In genomic region chr5:120017523-120017922, GRCh38 we compare ENCODE assay signal across 14 cellular contexts.
DNase-seq lines count a peak whose midpoint lies in the region; ATAC-seq and TF ChIP-seq lines count a peak whose summit lies in the region.
"Had no signal": no experiment of that assay in that cellular context is flagged by ENCODE, and none has a peak within 500 bp of the region (broad histone marks: within the 10 kb centered on the region; RNA-seq: fewer than 3 reads in every experiment).

No MANE protein-coding gene starts in this region.

- TF ChIP-seq CTCF in brain microvascular endothelial cell (IDR thresholded peaks at IDR 0.05; ENCODE audit: low read depth, low read length, missing control alignments) (no peak), endothelial cell (IDR thresholded peaks at IDR 0.05; ENCODE audit: unreplicated experiment) (no peak)

- H3K9me3 Mint-ChIP-seq in endothelial cell (ENCODE audit: unreplicated experiment): no peaks in the 10 kb centered on the region

- no peak overlapping the region for H3K4me3 ChIP-seq in brain microvascular endothelial cell (ENCODE audit: low read depth, low read length)
- H3K4me3 ChIP-seq: spleen had no signal

- ATAC-seq in GM21360 (IDR thresholded peaks at IDR 0.05; ENCODE audit: unreplicated experiment): no peak
- ATAC-seq: stimulated activated naive CD8-positive, alpha-beta T cell treated with anti-CD3 and anti-CD28 coated beads, Interleukin-15, Interleukin-2, amounts not matched to agents 100 U/mL and 50 U/mL, for 24 hours had no signal

- H3K27ac ChIP-seq in brain microvascular endothelial cell: no peak overlapping the region
- H3K27ac ChIP-seq: epithelial cell of prostate, spleen had no signal

- H3K4me3 Mint-ChIP-seq in endothelial cell (ENCODE audit: unreplicated experiment): no peak overlapping the region
- H3K4me3 Mint-ChIP-seq: activated naive CD8-positive, alpha-beta T cell treated with anti-CD3 and anti-CD28 coated beads, Interleukin-2, amount 10 ng/mL, durations not matched to agents 7 days and 5 days had no signal

- no peaks in the 10 kb centered on the region for H3K27me3 ChIP-seq in brain microvascular endothelial cell (replicated peaks)
- H3K27me3 ChIP-seq: spleen had no signal

- DNase-seq in EL (peak; percentile 45), LoVo (ENCODE audit: low spot score) (peak; percentile 14), brain microvascular endothelial cell (peak; percentile 1), renal cortical epithelial cell (ENCODE audit: low read depth) (peak; percentile 2), COR-L47 (lab: John Stamatoyannopoulos, UW) (no peak), endothelial cell (ENCODE audit: low spot score) (no peak)
- DNase-seq: activated CD4-positive, alpha-beta T cell treated with anti-CD3 and anti-CD28 coated beads for 48 hours; activated naive CD8-positive, alpha-beta T cell treated with anti-CD3 and anti-CD28 coated beads, Interleukin-2, amount 10 ng/mL, durations not matched to agents 7 days and 5 days; NCI-H82; Right ventricle myocardium superior; spleen; stimulated activated naive CD8-positive, alpha-beta T cell treated with anti-CD3 and anti-CD28 coated beads, Interleukin-15, Interleukin-2, amounts not matched to agents 100 U/mL and 50 U/mL, for 24 hours had no signal

- H3K27me3 Mint-ChIP-seq in endothelial cell (ENCODE audit: unreplicated experiment): no peaks in the 10 kb centered on the region
- H3K27me3 Mint-ChIP-seq: activated naive CD8-positive, alpha-beta T cell treated with anti-CD3 and anti-CD28 coated beads, Interleukin-2, amount 10 ng/mL, durations not matched to agents 7 days and 5 days had no signal

- H3K36me3 ChIP-seq in brain microvascular endothelial cell (replicated peaks): no peaks in the 10 kb centered on the region
- H3K36me3 ChIP-seq: spleen had no signal

- H3K36me3 Mint-ChIP-seq in endothelial cell (ENCODE audit: low read depth, unreplicated experiment): no peaks in the 10 kb centered on the region
- H3K36me3 Mint-ChIP-seq: activated naive CD8-positive, alpha-beta T cell treated with anti-CD3 and anti-CD28 coated beads, Interleukin-2, amount 10 ng/mL, durations not matched to agents 7 days and 5 days had no signal

- no peaks in the 10 kb centered on the region for H3K4me1 Mint-ChIP-seq in endothelial cell (ENCODE audit: unreplicated experiment)
- H3K4me1 Mint-ChIP-seq: activated naive CD8-positive, alpha-beta T cell treated with anti-CD3 and anti-CD28 coated beads, Interleukin-2, amount 10 ng/mL, durations not matched to agents 7 days and 5 days had no signal

- in situ Hi-C loops in brain microvascular endothelial cell (cut with HindIII; ENCODE audit: low pct_ligation_motif_present, low sequenced_read_pairs): no loop called here

- H3K27ac Mint-ChIP-seq in endothelial cell (ENCODE audit: unreplicated experiment): no peak overlapping the region
- H3K27ac Mint-ChIP-seq: activated naive CD8-positive, alpha-beta T cell treated with anti-CD3 and anti-CD28 coated beads, Interleukin-2, amount 10 ng/mL, durations not matched to agents 7 days and 5 days had no signal

Comparison
In these comparisons a context has a peak if more than half of its experiments do, and no peak if none do; other contexts are left out.
1. DNase-seq: peak in EL (single experiment), LoVo (single experiment), brain microvascular endothelial cell (single experiment) and renal cortical epithelial cell (single experiment); none in COR-L47 (single experiment) and endothelial cell (single experiment).